ENCODE assay signal across 7 cellular contexts in genomic region chr2:237667050-237667576, GRCh38. TPM values are rescaled to one million over a fixed set of nuclear protein-coding genes. Genes with fewer than 3 reads are reported as not detected.
A peak's percentile ranks its signal among the peaks of the same experiment; 100 is the strongest.
DNase-seq lines count a peak whose midpoint lies in the region; ATAC-seq and TF ChIP-seq lines count a peak whose summit lies in the region.
"Not testable (repeated sequence)": the region's sequence is repeated elsewhere in the genome, so short reads cannot be mapped to it uniquely, and the experiment has no call there.

No MANE protein-coding gene starts in this region.

- peaks cover 14% of the 10 kb centered on the region for H3K4me1 Mint-ChIP-seq in activated T-helper 17 cell treated with anti-CD3 and anti-CD28 coated beads, Interleukin-2, amount 50 U/mL, for 72 hours
- peaks cover 20% of the 10 kb centered on the region for H3K4me1 Mint-ChIP-seq in endothelial cell (ENCODE audit: unreplicated experiment)
- peaks cover 76% of the 10 kb centered on the region for H3K4me1 Mint-ChIP-seq in nephron
- H3K4me1 Mint-ChIP-seq in type B pancreatic cell (ENCODE audit: unreplicated experiment), result peaks cover 61% of the 10 kb centered on the region

- peak; percentile 13 for DNase-seq in CD1c-positive myeloid dendritic cell (ENCODE audit: extremely low spot score)
- not testable (repeated sequence) for DNase-seq in OCI-LY7 (ENCODE audit: low spot score); endothelial cell (ENCODE audit: low spot score); type B pancreatic cell (ENCODE audit: extremely low spot score, unreplicated experiment)
- peak; percentile 17 for DNase-seq in sciatic nerve (ENCODE audit: low spot score)

- TF ChIP-seq CTCF in OCI-LY7 (conservative IDR thresholded peaks at IDR 0.05; ENCODE audit: low read length); endothelial cell (IDR thresholded peaks at IDR 0.05; ENCODE audit: unreplicated experiment); nephron (IDR thresholded peaks at IDR 0.05; ENCODE audit: unreplicated experiment in 3 of 3); type B pancreatic cell (conservative IDR thresholded peaks at IDR 0.05): not testable (repeated sequence)

- not testable (repeated sequence) for H2AFZ ChIP-seq in OCI-LY7 (ENCODE audit: low read length)

- not testable (repeated sequence) for ATAC-seq in activated T-helper 17 cell treated with anti-CD3 and anti-CD28 coated beads, Interleukin-2, amount 50 U/mL, for 72 hours (replicated peaks); sciatic nerve

- peaks cover 97% of the 10 kb centered on the region for H3K4me1 ChIP-seq in OCI-LY7 (ENCODE audit: insufficient read depth, low read length, poor library complexity, severe bottlenecking)

- not testable (repeated sequence) for H3K9me2 ChIP-seq in OCI-LY7 (ENCODE audit: insufficient read depth, low read length)

- intact Hi-C loops in OCI-LY7 (cut with micrococcal nuclease; ENCODE audit: unreplicated experiment) (loop anchor here (10.0 kb wide), 1 partner anchor 512 kb away; no protein-coding TSS in a partner anchor), sciatic nerve (cut with DNase I) (loop anchor here (5.0 kb wide), 1 partner anchor 75 kb away; no protein-coding TSS in a partner anchor)

- H3K9me3 ChIP-seq in OCI-LY7 (ENCODE audit: low read length), result not testable (repeated sequence)

- H3K27me3 Mint-ChIP-seq in activated T-helper 17 cell treated with anti-CD3 and anti-CD28 coated beads, Interleukin-2, amount 50 U/mL, for 72 hours; nephron (ENCODE audit: low read depth); type B pancreatic cell: not testable (repeated sequence)
- peaks cover 20% of the 10 kb centered on the region for H3K27me3 Mint-ChIP-seq in endothelial cell (ENCODE audit: unreplicated experiment)

- CTCF ChIA-PET in OCI-LY7 (lab: Charles Lee; ENCODE audit: unreplicated experiment), result interaction anchor here (1.5 kb wide), 1 partner anchor 30 kb away, joined by 4 read pairs; no protein-coding TSS in a partner anchor

- H3K27ac ChIP-seq in OCI-LY7 (ENCODE audit: low read depth, low read length, poor library complexity, severe bottlenecking), result peak overlapping the region; percentile 58

- not testable (repeated sequence) for H3K4me3 Mint-ChIP-seq in activated T-helper 17 cell treated with anti-CD3 and anti-CD28 coated beads, Interleukin-2, amount 50 U/mL, for 72 hours; type B pancreatic cell
- peak overlapping the region; percentile 69 for H3K4me3 Mint-ChIP-seq in endothelial cell (ENCODE audit: unreplicated experiment)
- peak overlapping the region in 1 of 3 experiments; percentile 17 for H3K4me3 Mint-ChIP-seq in nephron

- not testable (repeated sequence) for H3K36me3 ChIP-seq in OCI-LY7 (ENCODE audit: insufficient read depth, low read length)

- peak overlapping the region; percentile 80 for H3K4me2 ChIP-seq in OCI-LY7 (ENCODE audit: low read length)

- not testable (repeated sequence) for H3K4me3 ChIP-seq in OCI-LY7 (ENCODE audit: low read depth, low read length, poor library complexity, severe bottlenecking)

- not testable (repeated sequence) for H3K9me3 Mint-ChIP-seq in activated T-helper 17 cell treated with anti-CD3 and anti-CD28 coated beads, Interleukin-2, amount 50 U/mL, for 72 hours; endothelial cell (ENCODE audit: unreplicated experiment); nephron; type B pancreatic cell

- not testable (repeated sequence) for BruUV-seq in OCI-LY7 (replicated peaks; lab: Mats Ljungman, UMichigan)

- H3K27ac Mint-ChIP-seq in activated T-helper 17 cell treated with anti-CD3 and anti-CD28 coated beads, Interleukin-2, amount 50 U/mL, for 72 hours, result peak overlapping the region; percentile 1
- H3K27ac Mint-ChIP-seq in endothelial cell (ENCODE audit: unreplicated experiment) (peak overlapping the region; percentile 67), nephron (peak overlapping the region; percentile 66 to 76 (median 75)), type B pancreatic cell (peak overlapping the region; percentile 42)

- H4K20me1 ChIP-seq in OCI-LY7 (ENCODE audit: insufficient read depth, low read length), result not testable (repeated sequence)

- H3K36me3 Mint-ChIP-seq in activated T-helper 17 cell treated with anti-CD3 and anti-CD28 coated beads, Interleukin-2, amount 50 U/mL, for 72 hours (ENCODE audit: low read depth); nephron (ENCODE audit: low read depth); type B pancreatic cell: not testable (repeated sequence)
- H3K36me3 Mint-ChIP-seq in endothelial cell (ENCODE audit: low read depth, unreplicated experiment), result peaks cover 12% of the 10 kb centered on the region

- H3K79me2 ChIP-seq in OCI-LY7 (ENCODE audit: insufficient read depth, low read depth, low read length), result not testable (repeated sequence)

- POLR2A ChIA-PET in OCI-LY7 (lab: Charles Lee), result interaction anchor here (0.6 to 12.5 kb wide), 2 partner anchors 25 to 80 kb away, joined by 5 to 290 read pairs; no protein-coding TSS in a partner anchor

RNA-seq across cellular contexts. Expression of gene LRRFIP1, which starts 39.7 kb away (rescaled TPM):
- total RNA-seq in OCI-LY7 (2014; rRNA removed; shearing (Covaris generic)), result 95.7 and 102 TPM in 2 replicates
- 216 and 246 TPM in 2 replicates for total RNA-seq in OCI-LY7 (2022)
- total RNA-seq in activated T-helper 17 cell treated with anti-CD3 and anti-CD28 coated beads, Interleukin-2, amount 50 U/mL, for 72 hours, result 100 to 1,000 TPM; 271 to 319 TPM
- total RNA-seq in endothelial cell (ENCODE audit: unreplicated experiment), result 105 TPM
- 84.8 TPM for total RNA-seq in sciatic nerve
- 53.8 and 73.2 TPM in 2 replicates for total RNA-seq in type B pancreatic cell (ENCODE audit: low replicate concordance)

Comparison
In these comparisons a context has a peak if more than half of its experiments do, and no peak if none do; other contexts are left out.
1. H3K27ac Mint-ChIP-seq: peak in every context shown above with its lines; median percentile 75 in nephron; 67 in endothelial cell; 42 in type B pancreatic cell; 1 in activated T-helper 17 cell treated with anti-CD3 and anti-CD28 coated beads, Interleukin-2, amount 50 U/mL, for 72 hours.